In the genomic region with DNA sequence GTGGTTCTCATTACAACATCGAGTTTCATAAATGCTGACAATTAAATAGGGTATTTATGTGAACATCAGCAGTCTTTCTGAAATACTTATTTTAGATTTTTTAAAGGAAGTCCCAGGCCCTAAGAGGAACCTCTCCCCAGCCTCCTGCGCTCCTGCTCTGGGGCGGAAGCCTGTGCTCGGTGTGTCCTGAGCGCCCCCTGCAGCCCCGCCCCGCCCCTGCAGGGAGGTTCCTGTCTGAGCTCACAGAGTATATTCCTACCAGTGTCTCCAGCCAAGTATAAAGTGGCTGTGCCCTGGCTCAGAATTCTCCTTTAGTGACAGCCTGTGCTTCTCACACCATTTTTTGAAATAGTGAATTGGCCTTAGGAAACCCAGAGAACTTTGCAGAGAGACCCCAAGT, we compare ENCODE assay signal across 17 cellular contexts.
DNase-seq lines count a peak whose midpoint lies in the region; ATAC-seq and TF ChIP-seq lines count a peak whose summit lies in the region.
"Had no signal": no experiment of that assay in that cellular context is flagged by ENCODE, and none has a peak within 500 bp of the region (broad histone marks: within the 10 kb centered on the region; RNA-seq: fewer than 3 reads in every experiment).

No MANE protein-coding gene starts in this region.

- ATAC-seq in activated T-cell treated with anti-CD3 and anti-CD28 coated beads, Interleukin-2, amount 50 U/mL, for 72 hours (replicated peaks in 1 of 2) = no peak
- no peak for ATAC-seq in activated T-cell treated with anti-CD3 and anti-CD28 coated beads, Interleukin-2, amount 50 U/mL, for 4 hours
- ATAC-seq in stimulated activated naive B cell treated with anti-CD40 and anti-IgM and Interleukin-4, amounts not matched to agents 10 μg/mL and 1 μg/mL and 100 μg/mL, for 72 hours (replicated peaks) = peak; percentile 49 to 52
- ATAC-seq in GM21526 (IDR thresholded peaks at IDR 0.05; ENCODE audit: low FRiP score, unreplicated experiment) = no peak
- ATAC-seq: T-helper 17 cell had no signal

- no peaks in the 10 kb centered on the region for H3K9me3 Mint-ChIP-seq in activated T-cell treated with anti-CD3 and anti-CD28 coated beads, Interleukin-2, amount 50 U/mL, for 72 hours
- H3K9me3 Mint-ChIP-seq in activated T-cell treated with anti-CD3 and anti-CD28 coated beads, Interleukin-2, amount 50 U/mL, for 4 hours = peaks cover 9% of the 10 kb centered on the region
- H3K9me3 Mint-ChIP-seq in stimulated activated naive B cell treated with anti-CD40 and anti-IgM and Interleukin-4, amounts not matched to agents 10 μg/mL and 1 μg/mL and 100 μg/mL, for 72 hours = peaks cover 3 to 7% of the 10 kb centered on the region in 2 donors

- intact Hi-C loops in thyroid gland (cut with DNase I) = no loop called here

- no peak overlapping the region for H3K4me3 ChIP-seq in thyroid gland (replicated peaks in 1 of 3)
- H3K4me3 ChIP-seq: cardiac muscle cell had no signal

- H3K4me1 ChIP-seq in thyroid gland = no peaks in the 10 kb centered on the region

- H3K27ac Mint-ChIP-seq in activated T-cell treated with anti-CD3 and anti-CD28 coated beads, Interleukin-2, amount 50 U/mL, for 72 hours = no peak overlapping the region
- H3K27ac Mint-ChIP-seq in stimulated activated naive B cell treated with anti-CD40 and anti-IgM and Interleukin-4, amounts not matched to agents 10 μg/mL and 1 μg/mL and 100 μg/mL, for 72 hours = no peak overlapping the region
- H3K27ac Mint-ChIP-seq: B cell, nephron progenitor cell, T-helper 17 cell had no signal

- peak; percentile 7 to 13 for DNase-seq in activated T-cell treated with anti-CD3 and anti-CD28 coated beads, Interleukin-2, amount 50 U/mL, for 72 hours
- no peak for DNase-seq in activated T-cell treated with anti-CD3 and anti-CD28 coated beads, Interleukin-2, amount 50 U/mL, for 4 hours
- DNase-seq in KG1 (lab: John Stamatoyannopoulos, UW) (peak; percentile 62), OCI-M1 (lab: John Stamatoyannopoulos, UW) (peak; percentile 76), caudate nucleus (lab: John Stamatoyannopoulos, UW) (no peak), thyroid gland (no peak)
- no peak for DNase-seq in stimulated activated naive B cell treated with anti-CD40 and anti-IgM and Interleukin-4, amounts not matched to agents 10 μg/mL and 1 μg/mL and 100 μg/mL, for 72 hours
- DNase-seq: activated CD4-positive, CD25-positive, alpha-beta regulatory T cell treated with anti-CD3 and anti-CD28 coated beads, Interleukin-2, amount 50 U/mL, for 72 hours; activated T-cell treated with anti-CD3 and anti-CD28 coated beads for 4 hours; DMS79; mesenchymal stem cell; NCI-H1048; nephron progenitor cell; T-helper 17 cell had no signal

- no peaks in the 10 kb centered on the region for H3K27me3 Mint-ChIP-seq in activated T-cell treated with anti-CD3 and anti-CD28 coated beads, Interleukin-2, amount 50 U/mL, for 72 hours (ENCODE audit: low read depth)
- H3K27me3 Mint-ChIP-seq in activated T-cell treated with anti-CD3 and anti-CD28 coated beads, Interleukin-2, amount 50 U/mL, for 4 hours (ENCODE audit: low read depth) = no peaks in the 10 kb centered on the region
- H3K27me3 Mint-ChIP-seq in stimulated activated naive B cell treated with anti-CD40 and anti-IgM and Interleukin-4, amounts not matched to agents 10 μg/mL and 1 μg/mL and 100 μg/mL, for 72 hours = no peaks in the 10 kb centered on the region
- H3K27me3 Mint-ChIP-seq: B cell, T-helper 17 cell had no signal

- H3K4me3 Mint-ChIP-seq in activated T-cell treated with anti-CD3 and anti-CD28 coated beads, Interleukin-2, amount 50 U/mL, for 72 hours = no peak overlapping the region
- H3K4me3 Mint-ChIP-seq in activated T-cell treated with anti-CD3 and anti-CD28 coated beads, Interleukin-2, amount 50 U/mL, for 4 hours = no peak overlapping the region
- no peak overlapping the region for H3K4me3 Mint-ChIP-seq in stimulated activated naive B cell treated with anti-CD40 and anti-IgM and Interleukin-4, amounts not matched to agents 10 μg/mL and 1 μg/mL and 100 μg/mL, for 72 hours
- H3K4me3 Mint-ChIP-seq: B cell, nephron progenitor cell, T-helper 17 cell had no signal

- H3K9me3 ChIP-seq in thyroid gland = no peaks in the 10 kb centered on the region

- no peaks in the 10 kb centered on the region for H3K4me1 Mint-ChIP-seq in activated T-cell treated with anti-CD3 and anti-CD28 coated beads, Interleukin-2, amount 50 U/mL, for 72 hours (ENCODE audit: low read depth)
- no peaks in the 10 kb centered on the region for H3K4me1 Mint-ChIP-seq in activated T-cell treated with anti-CD3 and anti-CD28 coated beads, Interleukin-2, amount 50 U/mL, for 4 hours (ENCODE audit: low read depth)
- no peaks in the 10 kb centered on the region for H3K4me1 Mint-ChIP-seq in stimulated activated naive B cell treated with anti-CD40 and anti-IgM and Interleukin-4, amounts not matched to agents 10 μg/mL and 1 μg/mL and 100 μg/mL, for 72 hours
- H3K4me1 Mint-ChIP-seq: B cell, nephron progenitor cell, T-helper 17 cell had no signal

- H3K36me3 Mint-ChIP-seq in activated T-cell treated with anti-CD3 and anti-CD28 coated beads, Interleukin-2, amount 50 U/mL, for 72 hours (ENCODE audit: insufficient read depth in 2 of 2) = no peaks in the 10 kb centered on the region
- H3K36me3 Mint-ChIP-seq in activated T-cell treated with anti-CD3 and anti-CD28 coated beads, Interleukin-2, amount 50 U/mL, for 4 hours (ENCODE audit: insufficient read depth) = no peaks in the 10 kb centered on the region
- H3K36me3 Mint-ChIP-seq in stimulated activated naive B cell treated with anti-CD40 and anti-IgM and Interleukin-4, amounts not matched to agents 10 μg/mL and 1 μg/mL and 100 μg/mL, for 72 hours = no peaks in the 10 kb centered on the region

- H3K36me3 ChIP-seq in thyroid gland = no peaks in the 10 kb centered on the region
- H3K36me3 ChIP-seq: cardiac muscle cell had no signal

- no peak for TF ChIP-seq POLR2A in thyroid gland (IDR thresholded peaks at IDR 0.05)

- no peaks in the 10 kb centered on the region for H3K27me3 ChIP-seq in thyroid gland
- H3K27me3 ChIP-seq: cardiac muscle cell had no signal

- 16 to 26% methylated on average over 7 of the region's 7 CpGs for WGBS in thyroid gland, 2 donors

- no peak for TF ChIP-seq CTCF in thyroid gland (IDR thresholded peaks at IDR 0.05)

- no peak overlapping the region for H3K27ac ChIP-seq in caudate nucleus (ENCODE audit: low read depth, low read length)
- no peak overlapping the region for H3K27ac ChIP-seq in thyroid gland
- H3K27ac ChIP-seq: cardiac muscle cell had no signal

Comparison
In these comparisons a context has a peak if more than half of its experiments do, and no peak if none do; other contexts are left out.
1. DNase-seq: peak in activated T-cell treated with anti-CD3 and anti-CD28 coated beads, Interleukin-2, amount 50 U/mL, for 72 hours (2 of 2), KG1 (single experiment) and OCI-M1 (single experiment); none in activated T-cell treated with anti-CD3 and anti-CD28 coated beads, Interleukin-2, amount 50 U/mL, for 4 hours (single experiment), stimulated activated naive B cell treated with anti-CD40 and anti-IgM and Interleukin-4, amounts not matched to agents 10 μg/mL and 1 μg/mL and 100 μg/mL, for 72 hours (single experiment), caudate nucleus (0 of 61) and thyroid gland (0 of 2).
2. ATAC-seq: peak in stimulated activated naive B cell treated with anti-CD40 and anti-IgM and Interleukin-4, amounts not matched to agents 10 μg/mL and 1 μg/mL and 100 μg/mL, for 72 hours (2 of 2); none in activated T-cell treated with anti-CD3 and anti-CD28 coated beads, Interleukin-2, amount 50 U/mL, for 72 hours (0 of 2), activated T-cell treated with anti-CD3 and anti-CD28 coated beads, Interleukin-2, amount 50 U/mL, for 4 hours (0 of 2) and GM21526 (single experiment).